In genomic region chr11:17511571-17511970, GRCh38 we compare ENCODE assay signal across 22 cellular contexts. TPM values are rescaled to one million over a fixed set of nuclear protein-coding genes. Genes with fewer than 3 reads are reported as not detected.
"Had no signal": no experiment of that assay in that cellular context is flagged by ENCODE, and none has a peak within 500 bp of the region (broad histone marks: within the 10 kb centered on the region; RNA-seq: fewer than 3 reads in every experiment).

No MANE protein-coding gene starts in this region.

- H3K4me3 ChIP-seq: SK-N-MC had no signal

- H3K27ac ChIP-seq: SK-N-MC had no signal

- DNase-seq: KBM-7, MV-4-11, NCI-H1048, NCI-H1105, NCI-H1417, NCI-H1436 treated with DMSO at 0.1 percent for 48 hours, NCI-H1694, NCI-H187 treated with DMSO at 0.1 percent for 48 hours, NCI-H2029 treated with DMSO at 0.1 percent for 48 hours, NCI-H2171 treated with DMSO at 0.1 percent for 48 hours, NCI-H2227 treated with DMSO at 0.1 percent for 48 hours, NCI-H446, NCI-H510A, NCI-H524 treated with DMSO at 0.1 percent for 48 hours, NCI-H69, NCI-H774, RPMI8226, SHP77 had no signal

RNA-seq across cellular contexts. Expression of gene USH1C, which starts 32.6 kb away (rescaled TPM):
- total RNA-seq: LHCN-M2, MCF 10A had no signal

RNA-seq across cellular contexts. Expression of gene ABCC8, which starts 34.9 kb away (rescaled TPM):
- total RNA-seq: LHCN-M2, MCF 10A had no signal

RNA-seq across cellular contexts. Expression of gene OTOG, which starts 35.5 kb away (rescaled TPM):
- total RNA-seq: HT-29, LHCN-M2, MCF 10A had no signal
